In genomic region chr5:154857091-154857533, GRCh38 we compare ENCODE assay signal across 1 cellular context.
TF ChIP-seq lines count a peak whose summit lies in the region.

No MANE protein-coding gene starts in this region.

TF ChIP-seq in HepG2, 621 proteins besides CTCF, POLR2A, EP300 and RAD21 (continued from another document and continues in another):
- TF ChIP-seq ZNF558 (CRISPR knock-in tag; IDR thresholded peaks at IDR 0.05; ENCODE audit: borderline replicate concordance), result no peak
- TF ChIP-seq ETV5 (CRISPR knock-in tag; IDR thresholded peaks at IDR 0.05; ENCODE audit: borderline replicate concordance), result no peak
- 0 out of 2 replicates have a peak, but pooled peaks have one; percentile 28 for TF ChIP-seq ZC3H13 (CRISPR knock-in tag; IDR thresholded peaks at IDR 0.05)
- TF ChIP-seq ARHGAP35 (CRISPR knock-in tag; IDR thresholded peaks at IDR 0.05; ENCODE audit: borderline replicate concordance), result 0 out of 2 replicates have a peak, but pooled peaks have one; percentile 52
- no peak for TF ChIP-seq ZBTB43 (CRISPR knock-in tag; conservative IDR thresholded peaks at IDR 0.05)
- TF ChIP-seq BHLHE40 (IDR thresholded peaks at IDR 0.05; ENCODE audit: low read length), result 0 out of 2 replicates have a peak, but pooled peaks have one; percentile 4
- no peak for TF ChIP-seq ZNF607 (CRISPR knock-in tag; IDR thresholded peaks at IDR 0.05; ENCODE audit: borderline replicate concordance)
- peak; percentile 61; the same call in 1 of the 2 replicates for TF ChIP-seq ZNF337 (CRISPR knock-in tag; IDR thresholded peaks at IDR 0.05; ENCODE audit: borderline replicate concordance, low read depth)
- no peak for TF ChIP-seq TBX2 (CRISPR knock-in tag; IDR thresholded peaks at IDR 0.05; ENCODE audit: borderline replicate concordance)
- no peak for TF ChIP-seq ZNF317 (CRISPR knock-in tag; IDR thresholded peaks at IDR 0.05)
- no peak; the same call in 1 of the 2 replicates for TF ChIP-seq PRDM10 (CRISPR knock-in tag; IDR thresholded peaks at IDR 0.05; ENCODE audit: low read depth)
- no peak for TF ChIP-seq ZNF660 (CRISPR knock-in tag; IDR thresholded peaks at IDR 0.05; ENCODE audit: borderline replicate concordance, low read depth)
- TF ChIP-seq ZNF44 (CRISPR knock-in tag; IDR thresholded peaks at IDR 0.05), result peak; percentile 15; the same call in 1 of the 2 replicates
- TF ChIP-seq ZNF33A (CRISPR knock-in tag; IDR thresholded peaks at IDR 0.05; ENCODE audit: borderline replicate concordance), result peak; percentile 93
- peak; percentile 27; the same call in 1 of the 2 replicates for TF ChIP-seq SIN3A (IDR thresholded peaks at IDR 0.05; ENCODE audit: borderline replicate concordance, low read depth, low read length)
- no peak for TF ChIP-seq HHEX (CRISPR knock-in tag; IDR thresholded peaks at IDR 0.05)
- no peak for TF ChIP-seq ADNP (CRISPR knock-in tag; IDR thresholded peaks at IDR 0.05)
- TF ChIP-seq EHMT2 (IDR thresholded peaks at IDR 0.05; ENCODE audit: borderline replicate concordance, low read depth, low read length), result no peak
- no peak for TF ChIP-seq THAP11 (CRISPR knock-in tag; IDR thresholded peaks at IDR 0.05)
- peak; percentile 9; the same call in 1 of the 2 replicates for TF ChIP-seq TFDP1 (CRISPR knock-in tag; IDR thresholded peaks at IDR 0.05; ENCODE audit: borderline replicate concordance)
- no peak for TF ChIP-seq ATF5 (CRISPR knock-in tag; IDR thresholded peaks at IDR 0.05; ENCODE audit: low read depth)
- no peak for TF ChIP-seq ZNF430 (CRISPR knock-in tag; IDR thresholded peaks at IDR 0.05)
- no peak for TF ChIP-seq SAP130 (CRISPR knock-in tag; IDR thresholded peaks at IDR 0.05; ENCODE audit: low read depth)
- peak; percentile 17; the same call in 1 of the 2 replicates for TF ChIP-seq NKX3-1 (CRISPR knock-in tag; IDR thresholded peaks at IDR 0.05)
- TF ChIP-seq ZBTB7B (CRISPR knock-in tag; IDR thresholded peaks at IDR 0.05), result no peak
- no peak; the same call in 1 of the 2 replicates for TF ChIP-seq ZNF446 (CRISPR knock-in tag; IDR thresholded peaks at IDR 0.05)
- TF ChIP-seq CREB1 (IDR thresholded peaks at IDR 0.05), result no peak
- TF ChIP-seq CREB1 (CRISPR knock-in tag; IDR thresholded peaks at IDR 0.05), result no peak
- TF ChIP-seq ZNF513 (CRISPR knock-in tag; conservative IDR thresholded peaks at IDR 0.05), result no peak
- no peak for TF ChIP-seq IKZF5 (CRISPR knock-in tag; IDR thresholded peaks at IDR 0.05)
- TF ChIP-seq EED (CRISPR knock-in tag; IDR thresholded peaks at IDR 0.05), result no peak
- no peak for TF ChIP-seq ZBTB10 (CRISPR knock-in tag; IDR thresholded peaks at IDR 0.05; ENCODE audit: borderline replicate concordance)
- peak; percentile 55 for TF ChIP-seq DBP (CRISPR knock-in tag; IDR thresholded peaks at IDR 0.05; ENCODE audit: not compliant biosample characterization)
- no peak for TF ChIP-seq ZNF34 (CRISPR knock-in tag; IDR thresholded peaks at IDR 0.05; ENCODE audit: borderline replicate concordance)
- peak; percentile 51; the same call in 1 of the 2 replicates for TF ChIP-seq SKIL (CRISPR knock-in tag; IDR thresholded peaks at IDR 0.05; ENCODE audit: borderline replicate concordance)
- TF ChIP-seq TCF7 (IDR thresholded peaks at IDR 0.05; ENCODE audit: low read depth), result peak; percentile 59
- no peak for TF ChIP-seq ZIK1 (CRISPR knock-in tag; IDR thresholded peaks at IDR 0.05; ENCODE audit: borderline replicate concordance, low read depth)
- TF ChIP-seq ZNF362 (CRISPR knock-in tag; IDR thresholded peaks at IDR 0.05; ENCODE audit: borderline replicate concordance), result no peak
- no peak for TF ChIP-seq ZNF572 (CRISPR knock-in tag; IDR thresholded peaks at IDR 0.05)
- TF ChIP-seq PHF8 (CRISPR knock-in tag; IDR thresholded peaks at IDR 0.05), result peak; percentile 39
- TF ChIP-seq MEIS2 (CRISPR knock-in tag; IDR thresholded peaks at IDR 0.05), result no peak
- no peak for TF ChIP-seq ZNF652 (CRISPR knock-in tag; IDR thresholded peaks at IDR 0.05; ENCODE audit: borderline replicate concordance, low read depth)
- no peak for TF ChIP-seq KLF6 (CRISPR knock-in tag; IDR thresholded peaks at IDR 0.05)
- TF ChIP-seq PHF5A (CRISPR knock-in tag; IDR thresholded peaks at IDR 0.05; ENCODE audit: low read depth, unreplicated experiment), result peak; percentile 5
- no peak for TF ChIP-seq ZNF850 (CRISPR knock-in tag; conservative IDR thresholded peaks at IDR 0.05)
- TF ChIP-seq XBP1 (CRISPR knock-in tag; IDR thresholded peaks at IDR 0.05), result no peak
- no peak for TF ChIP-seq PAF1 (CRISPR knock-in tag; IDR thresholded peaks at IDR 0.05)
- TF ChIP-seq ZNF296 (CRISPR knock-in tag; conservative IDR thresholded peaks at IDR 0.05), result no peak
- no peak for TF ChIP-seq HINFP (CRISPR knock-in tag; IDR thresholded peaks at IDR 0.05; ENCODE audit: low read depth)
